Comparison of ENCODE assay signal across 8 cellular contexts in genomic region chr15:35444557-35445204, GRCh38.
A peak's percentile ranks its signal among the peaks of the same experiment; 100 is the strongest.
DNase-seq lines count a peak whose midpoint lies in the region; ATAC-seq and TF ChIP-seq lines count a peak whose summit lies in the region.

No MANE protein-coding gene starts in this region.

- no peak overlapping the region for H2AFZ ChIP-seq in Loucy (ENCODE audit: low read length)

- H3K4me2 ChIP-seq in Loucy (ENCODE audit: low read depth, low read length, poor library complexity, severe bottlenecking) = no peak overlapping the region

- H4K20me1 ChIP-seq in Loucy (ENCODE audit: insufficient read depth, low read length, poor library complexity, severe bottlenecking) = no peaks in the 10 kb centered on the region

- H3K79me2 ChIP-seq in Loucy (ENCODE audit: insufficient read depth, low read length) = no peaks in the 10 kb centered on the region

- H3K4me1 ChIP-seq in Loucy (ENCODE audit: insufficient read depth, low read length, poor library complexity, severe bottlenecking) (no peaks in the 10 kb centered on the region), adipocyte (ENCODE audit: control insufficient read depth, insufficient read depth, low read length) (peaks cover 22% of the 10 kb centered on the region), upper lobe of right lung (no peaks in the 10 kb centered on the region)

- no peak for DNase-seq in Right ventricle myocardium superior
- DNase-seq in left cardiac atrium = no peak
- peak; percentile 81 for DNase-seq in adipocyte (ENCODE audit: low read depth)
- DNase-seq in iris pigment epithelial cell (ENCODE audit: low read depth) = peak; percentile 64
- no peak for DNase-seq in upper lobe of right lung

- H3K9ac ChIP-seq in Loucy (ENCODE audit: low read depth, low read length, poor library complexity, severe bottlenecking) (no peak overlapping the region), adipocyte (ENCODE audit: low read length) (no peak overlapping the region)

- no peak overlapping the region for H3K27ac ChIP-seq in upper lobe of right lung

- TF ChIP-seq CTCF in Loucy (conservative IDR thresholded peaks at IDR 0.05; ENCODE audit: low read length) = peak; percentile 91
- TF ChIP-seq CTCF in upper lobe of right lung (IDR thresholded peaks at IDR 0.05) = peak; percentile 85

- intact Hi-C loops in Right ventricle myocardium superior (cut with DNase I) = loop anchor here (10.0 kb wide), 1 partner anchor 370 kb away; no protein-coding TSS in a partner anchor
- intact Hi-C loops in left cardiac atrium (cut with DNase I) = loop anchor here (2.0 to 10.0 kb wide), 3 partner anchors 154 to 370 kb away; no protein-coding TSS in a partner anchor
- intact Hi-C loops in upper lobe of right lung (cut with DNase I) = loop anchor here (10.0 kb wide), 1 partner anchor 160 kb away; no protein-coding TSS in a partner anchor

- no peak overlapping the region for H3K4me3 ChIP-seq in Loucy (ENCODE audit: low read length, poor library complexity, severe bottlenecking)
- no peak overlapping the region for H3K4me3 ChIP-seq in adipocyte (ENCODE audit: low read length)
- H3K4me3 ChIP-seq in upper lobe of right lung = no peak overlapping the region

- H3K27me3 ChIP-seq in Loucy (ENCODE audit: insufficient read depth, low read length, poor library complexity, severe bottlenecking) (no peaks in the 10 kb centered on the region), adipocyte (replicated peaks; ENCODE audit: control insufficient read depth, insufficient read depth, low read length) (no peaks in the 10 kb centered on the region), upper lobe of right lung (no peaks in the 10 kb centered on the region)

- no peaks in the 10 kb centered on the region for H3F3A ChIP-seq in Loucy (ENCODE audit: low read depth)

- H3K9me2 ChIP-seq in Loucy (replicated peaks; ENCODE audit: low read depth, low read length) = no peaks in the 10 kb centered on the region

- H3K9me3 ChIP-seq in Loucy (ENCODE audit: insufficient read depth, low read depth, low read length) (no peaks in the 10 kb centered on the region), adipocyte (ENCODE audit: control insufficient read depth, low read length) (no peaks in the 10 kb centered on the region), upper lobe of right lung (no peaks in the 10 kb centered on the region)

- peak; percentile 53 for ATAC-seq in Right ventricle myocardium superior (ENCODE audit: poor library complexity)
- no peak for ATAC-seq in left cardiac atrium
- ATAC-seq in upper lobe of right lung = peak; percentile 68
- no peak for ATAC-seq in HG03139 (IDR thresholded peaks at IDR 0.05; ENCODE audit: unreplicated experiment)
- ATAC-seq in GM19035 (IDR thresholded peaks at IDR 0.05; ENCODE audit: unreplicated experiment) = no peak

- H3K36me3 ChIP-seq in Loucy (ENCODE audit: insufficient read depth, low read length) (no peaks in the 10 kb centered on the region), adipocyte (ENCODE audit: control insufficient read depth, insufficient read depth, low read length, severe bottlenecking) (no peaks in the 10 kb centered on the region), upper lobe of right lung (no peaks in the 10 kb centered on the region)

Comparison
In these comparisons a context has a peak if more than half of its experiments do, and no peak if none do; other contexts are left out.
1. ATAC-seq: peak in Right ventricle myocardium superior (single experiment) and upper lobe of right lung (single experiment); none in left cardiac atrium (0 of 2), HG03139 (single experiment) and GM19035 (single experiment).
2. DNase-seq: peak in adipocyte (single experiment) and iris pigment epithelial cell (single experiment); none in Right ventricle myocardium superior (single experiment), left cardiac atrium (single experiment) and upper lobe of right lung (single experiment).